Comparison of ENCODE assay signal across 12 cellular contexts in genomic region chr15:72196409-72197044, GRCh38. TPM values are rescaled to one million over a fixed set of nuclear protein-coding genes. Genes with fewer than 3 reads are reported as not detected.
DNase-seq lines count a peak whose midpoint lies in the region; ATAC-seq and TF ChIP-seq lines count a peak whose summit lies in the region.
"Had no signal": no experiment of that assay in that cellular context is flagged by ENCODE, and none has a peak within 500 bp of the region (broad histone marks: within the 10 kb centered on the region; RNA-seq: fewer than 3 reads in every experiment).

No MANE protein-coding gene starts in this region.

- no peak for ATAC-seq in GM21723 (IDR thresholded peaks at IDR 0.05; ENCODE audit: unreplicated experiment)
- no peak for ATAC-seq in HG02852 (IDR thresholded peaks at IDR 0.05; ENCODE audit: unreplicated experiment)

- peak; percentile 30 for DNase-seq in GM06990 (ENCODE audit: extremely low read depth, insufficient read length)
- no peak for DNase-seq in NT2/D1 (ENCODE audit: low read depth, low spot score)
- no peak for DNase-seq in esophagus squamous epithelium (lab: John Stamatoyannopoulos, UW)
- no peak for DNase-seq in germinal center (ENCODE audit: low spot score)
- no peak for DNase-seq in activated CD4-positive, CD25-positive, alpha-beta regulatory T cell (lab: John Stamatoyannopoulos, UW)
- DNase-seq: activated CD4-positive, CD25-positive, alpha-beta regulatory T cell treated with anti-CD3 and anti-CD28 coated beads, Interleukin-2, amount 50 U/mL, for 72 hours; kidney glomerular epithelial cell; NCI-H187 had no signal

- intact Hi-C loops in esophagus squamous epithelium (cut with DNase I) = loop anchor here (5.0 kb wide), 1 partner anchor 76 kb away; the partner anchor contains the start of gene PARP6

- H3K27ac ChIP-seq in esophagus squamous epithelium = peak overlapping the region; percentile 60 to 78 (median 76)
- H3K27ac ChIP-seq in parathyroid adenoma = no peak overlapping the region

- no peak overlapping the region for H3K4me3 ChIP-seq in GM06990 (replicated peaks; ENCODE audit: low read depth, low read length)
- H3K4me3 ChIP-seq in NT2/D1 (ENCODE audit: insufficient read length, low read depth) = peak overlapping the region; percentile 58
- peak overlapping the region; percentile 52 to 82 (median 56) for H3K4me3 ChIP-seq in esophagus squamous epithelium
- no peak overlapping the region for H3K4me3 ChIP-seq in parathyroid adenoma (ENCODE audit: low read depth, low read length)

- H2AFZ ChIP-seq in parathyroid adenoma = peak overlapping the region; percentile 70

- TF ChIP-seq CTCF in GM06990 (IDR thresholded peaks at IDR 0.05; ENCODE audit: insufficient read depth, low read length, poor library complexity, severe bottlenecking) = no peak
- no peak for TF ChIP-seq CTCF in esophagus squamous epithelium (IDR thresholded peaks at IDR 0.05)
- TF ChIP-seq CTCF in parathyroid adenoma (IDR thresholded peaks at IDR 0.05) = no peak

- no peaks in the 10 kb centered on the region for H3K79me2 ChIP-seq in parathyroid adenoma

- 29 to 37% methylated on average over 7 to 13 of the region's 13 CpGs for WGBS in esophagus squamous epithelium, 2 donors

- peaks cover 33% of the 10 kb centered on the region for H3K36me3 ChIP-seq in GM06990 (ENCODE audit: control insufficient read depth, insufficient read depth, low read length)
- peaks cover 34% of the 10 kb centered on the region for H3K36me3 ChIP-seq in NT2/D1 (ENCODE audit: insufficient read depth, insufficient read length, low read length)
- peaks cover 16 to 33% (median 31%) of the 10 kb centered on the region in 3 donors for H3K36me3 ChIP-seq in esophagus squamous epithelium
- H3K36me3 ChIP-seq in parathyroid adenoma (ENCODE audit: control insufficient read depth, insufficient read depth, low read length) = no peaks in the 10 kb centered on the region

- peaks cover 9% of the 10 kb centered on the region for H3K4me1 ChIP-seq in NT2/D1 (ENCODE audit: insufficient read depth, insufficient read length)
- peaks cover 4 to 62% (median 26%) of the 10 kb centered on the region in 3 donors for H3K4me1 ChIP-seq in esophagus squamous epithelium
- no peaks in the 10 kb centered on the region for H3K4me1 ChIP-seq in parathyroid adenoma

- no peaks in the 10 kb centered on the region for H3K27me3 ChIP-seq in GM06990 (replicated peaks; ENCODE audit: control insufficient read depth, insufficient read depth, low read length)
- peaks cover 18% of the 10 kb centered on the region for H3K27me3 ChIP-seq in NT2/D1 (ENCODE audit: insufficient read depth, insufficient read length)
- H3K27me3 ChIP-seq in esophagus squamous epithelium = peaks cover 0 to 13% (median 0%) of the 10 kb centered on the region in 4 donors
- no peaks in the 10 kb centered on the region for H3K27me3 ChIP-seq in parathyroid adenoma (ENCODE audit: control insufficient read depth, insufficient read depth, low read length)

- no peak for TF ChIP-seq POLR2A in esophagus squamous epithelium (IDR thresholded peaks at IDR 0.05)

- H3K9me3 ChIP-seq in NT2/D1 (ENCODE audit: insufficient read depth, low read length) = no peaks in the 10 kb centered on the region
- no peaks in the 10 kb centered on the region for H3K9me3 ChIP-seq in esophagus squamous epithelium
- no peaks in the 10 kb centered on the region for H3K9me3 ChIP-seq in parathyroid adenoma (ENCODE audit: control insufficient read depth, low read length)

- H3K9ac ChIP-seq in NT2/D1 (ENCODE audit: insufficient read length, low read depth) (peak overlapping the region; percentile 82), parathyroid adenoma (no peak overlapping the region)

- no peak overlapping the region for H3K4me2 ChIP-seq in parathyroid adenoma (ENCODE audit: low read length)

RNA-seq across cellular contexts. Expression of gene GRAMD2A, which starts 1.1 kb away (rescaled TPM):
- 1 to 10 TPM; 1.2 to 8.0 (median 3.7) TPM for total RNA-seq in esophagus squamous epithelium
- total RNA-seq: activated naive CD8-positive, alpha-beta T cell treated with anti-CD3 and anti-CD28 coated beads for 36 hours had no signal

RNA-seq across cellular contexts. Expression of gene PKM, which starts 34.5 kb away (rescaled TPM):
- 1,000 to 10,000 TPM in 2 of 4 donors, 100 to 1,000 TPM in 2; 504 to 1,134 (median 964) TPM for total RNA-seq in esophagus squamous epithelium

Comparison
In these comparisons a context has a peak if more than half of its experiments do, and no peak if none do; other contexts are left out.
1. H3K4me3 ChIP-seq: peak in NT2/D1 (single experiment) and esophagus squamous epithelium (4 of 4); none in GM06990 (single experiment) and parathyroid adenoma (single experiment).